In genomic region chr16:15970202-15970601, GRCh38 we compare ENCODE assay signal across 12 cellular contexts. TPM values are rescaled to one million over a fixed set of nuclear protein-coding genes. Genes with fewer than 3 reads are reported as not detected.
DNase-seq lines count a peak whose midpoint lies in the region; ATAC-seq and TF ChIP-seq lines count a peak whose summit lies in the region.
"Had no signal": no experiment of that assay in that cellular context is flagged by ENCODE, and none has a peak within 500 bp of the region (broad histone marks: within the 10 kb centered on the region; RNA-seq: fewer than 3 reads in every experiment).

No MANE protein-coding gene starts in this region.

- peak overlapping the region; percentile 95; the same call in 1 of the 2 replicates for H3K27ac ChIP-seq in GM23338 (ENCODE audit: low read depth)

- H3K27ac Mint-ChIP-seq in GM23338, result peak overlapping the region; percentile 99
- no peak overlapping the region for H3K27ac Mint-ChIP-seq in natural killer cell
- H3K27ac Mint-ChIP-seq: activated CD4-positive, alpha-beta memory T cell treated with anti-CD3 and anti-CD28 coated beads for 36 hours had no signal

- H3K27me3 ChIP-seq in GM23338 (ENCODE audit: insufficient read depth), result no peaks in the 10 kb centered on the region

- H3K4me3 ChIP-seq in GM23338, result no peak overlapping the region

- H3K36me3 ChIP-seq in GM23338 (ENCODE audit: insufficient read depth), result no peaks in the 10 kb centered on the region

- no peak overlapping the region for H2AFZ ChIP-seq in GM23338

- H3K27me3 Mint-ChIP-seq in GM23338 (ENCODE audit: insufficient read depth, low read depth, poor library complexity) (peaks cover 11% of the 10 kb centered on the region), natural killer cell (ENCODE audit: low read depth in 2 of 2) (no peaks in the 10 kb centered on the region)
- H3K27me3 Mint-ChIP-seq: activated CD4-positive, alpha-beta memory T cell treated with anti-CD3 and anti-CD28 coated beads for 36 hours; stimulated activated naive CD8-positive, alpha-beta T cell treated with anti-CD3 and anti-CD28 coated beads, Interleukin-15, Interleukin-2, amounts not matched to agents 100 ng/mL and 50 ng/mL, for 24 hours had no signal

- peaks cover 42% of the 10 kb centered on the region for H3K4me1 ChIP-seq in GM23338 (ENCODE audit: insufficient read depth)

- H4K20me1 ChIP-seq in GM23338 (replicated peaks; ENCODE audit: insufficient read depth), result peaks cover 16% of the 10 kb centered on the region

- peaks cover 28% of the 10 kb centered on the region for H3K9me3 Mint-ChIP-seq in GM23338
- peaks cover 0 to 7% of the 10 kb centered on the region in 2 donors for H3K9me3 Mint-ChIP-seq in natural killer cell

- H3K4me2 ChIP-seq in GM23338, result no peak overlapping the region

- peak overlapping the region; percentile 64 for H3K4me3 Mint-ChIP-seq in GM23338
- H3K4me3 Mint-ChIP-seq in natural killer cell, result no peak overlapping the region
- H3K4me3 Mint-ChIP-seq: activated CD4-positive, alpha-beta memory T cell treated with anti-CD3 and anti-CD28 coated beads for 36 hours; stimulated activated naive CD8-positive, alpha-beta T cell treated with anti-CD3 and anti-CD28 coated beads, Interleukin-15, Interleukin-2, amounts not matched to agents 100 ng/mL and 50 ng/mL, for 24 hours had no signal

- ATAC-seq in GM23338 (peak; percentile 79), natural killer cell (peak in 2 of 3 donors; percentile 47 to 72), HG02884 (IDR thresholded peaks at IDR 0.05; ENCODE audit: unreplicated experiment) (no peak), GM21825 (IDR thresholded peaks at IDR 0.05; ENCODE audit: unreplicated experiment) (no peak), HG03457 (IDR thresholded peaks at IDR 0.05; ENCODE audit: unreplicated experiment) (no peak)

- intact Hi-C loops in natural killer cell (cut with micrococcal nuclease), result no loop called here

- no peak for TF ChIP-seq CTCF in GM23338 (conservative IDR thresholded peaks at IDR 0.05; ENCODE audit: low read depth in 2 of 2)
- no peak for TF ChIP-seq CTCF in natural killer cell (IDR thresholded peaks at IDR 0.05)

- peaks cover 44% of the 10 kb centered on the region for H3K36me3 Mint-ChIP-seq in GM23338 (ENCODE audit: low read depth)
- peaks cover 6% of the 10 kb centered on the region for H3K36me3 Mint-ChIP-seq in natural killer cell

- peaks cover 78% of the 10 kb centered on the region for H3K79me2 ChIP-seq in GM23338 (replicated peaks; ENCODE audit: insufficient read depth)

- DNase-seq in GM23338 (ENCODE audit: low spot score) (peak; percentile 98), M059J (ENCODE audit: low read depth) (peak; percentile 55), dermis blood vessel endothelial cell (peak; percentile 29), natural killer cell (no peak)
- DNase-seq: activated CD4-positive, alpha-beta memory T cell treated with anti-CD3 and anti-CD28 coated beads for 36 hours; Calu3; NCI-H69; stimulated activated CD4-positive, alpha-beta T cell treated with anti-CD3 and anti-CD28 coated beads, Interleukin-4, amount 100 ng/mL, for 1 hour had no signal

- no peaks in the 10 kb centered on the region; the same call in 1 of the 2 replicates for H3F3A ChIP-seq in GM23338 (replicated peaks; ENCODE audit: low read depth)

- no peaks in the 10 kb centered on the region for H3K9me2 ChIP-seq in GM23338 (ENCODE audit: insufficient read depth)

- H3K4me1 Mint-ChIP-seq in GM23338 (peaks cover 49% of the 10 kb centered on the region), natural killer cell (peaks cover 0 to 10% of the 10 kb centered on the region in 2 donors)

TF ChIP-seq in GM23338, 12 proteins besides CTCF, POLR2A, EP300 and RAD21:
- TF ChIP-seq NANOG (IDR thresholded peaks at IDR 0.05; ENCODE audit: borderline replicate concordance) (no peak), CREB1 (CRISPR knock-in tag; IDR thresholded peaks at IDR 0.05; ENCODE audit: low read depth) (peak; percentile 69), POLR2AphosphoS5 (IDR thresholded peaks at IDR 0.05; ENCODE audit: low read depth) (0 out of 2 replicates have a peak, but pooled peaks have one; percentile 18), ETS1 (IDR thresholded peaks at IDR 0.05) (peak; percentile 80)
- TF ChIP-seq, protein P1, sequence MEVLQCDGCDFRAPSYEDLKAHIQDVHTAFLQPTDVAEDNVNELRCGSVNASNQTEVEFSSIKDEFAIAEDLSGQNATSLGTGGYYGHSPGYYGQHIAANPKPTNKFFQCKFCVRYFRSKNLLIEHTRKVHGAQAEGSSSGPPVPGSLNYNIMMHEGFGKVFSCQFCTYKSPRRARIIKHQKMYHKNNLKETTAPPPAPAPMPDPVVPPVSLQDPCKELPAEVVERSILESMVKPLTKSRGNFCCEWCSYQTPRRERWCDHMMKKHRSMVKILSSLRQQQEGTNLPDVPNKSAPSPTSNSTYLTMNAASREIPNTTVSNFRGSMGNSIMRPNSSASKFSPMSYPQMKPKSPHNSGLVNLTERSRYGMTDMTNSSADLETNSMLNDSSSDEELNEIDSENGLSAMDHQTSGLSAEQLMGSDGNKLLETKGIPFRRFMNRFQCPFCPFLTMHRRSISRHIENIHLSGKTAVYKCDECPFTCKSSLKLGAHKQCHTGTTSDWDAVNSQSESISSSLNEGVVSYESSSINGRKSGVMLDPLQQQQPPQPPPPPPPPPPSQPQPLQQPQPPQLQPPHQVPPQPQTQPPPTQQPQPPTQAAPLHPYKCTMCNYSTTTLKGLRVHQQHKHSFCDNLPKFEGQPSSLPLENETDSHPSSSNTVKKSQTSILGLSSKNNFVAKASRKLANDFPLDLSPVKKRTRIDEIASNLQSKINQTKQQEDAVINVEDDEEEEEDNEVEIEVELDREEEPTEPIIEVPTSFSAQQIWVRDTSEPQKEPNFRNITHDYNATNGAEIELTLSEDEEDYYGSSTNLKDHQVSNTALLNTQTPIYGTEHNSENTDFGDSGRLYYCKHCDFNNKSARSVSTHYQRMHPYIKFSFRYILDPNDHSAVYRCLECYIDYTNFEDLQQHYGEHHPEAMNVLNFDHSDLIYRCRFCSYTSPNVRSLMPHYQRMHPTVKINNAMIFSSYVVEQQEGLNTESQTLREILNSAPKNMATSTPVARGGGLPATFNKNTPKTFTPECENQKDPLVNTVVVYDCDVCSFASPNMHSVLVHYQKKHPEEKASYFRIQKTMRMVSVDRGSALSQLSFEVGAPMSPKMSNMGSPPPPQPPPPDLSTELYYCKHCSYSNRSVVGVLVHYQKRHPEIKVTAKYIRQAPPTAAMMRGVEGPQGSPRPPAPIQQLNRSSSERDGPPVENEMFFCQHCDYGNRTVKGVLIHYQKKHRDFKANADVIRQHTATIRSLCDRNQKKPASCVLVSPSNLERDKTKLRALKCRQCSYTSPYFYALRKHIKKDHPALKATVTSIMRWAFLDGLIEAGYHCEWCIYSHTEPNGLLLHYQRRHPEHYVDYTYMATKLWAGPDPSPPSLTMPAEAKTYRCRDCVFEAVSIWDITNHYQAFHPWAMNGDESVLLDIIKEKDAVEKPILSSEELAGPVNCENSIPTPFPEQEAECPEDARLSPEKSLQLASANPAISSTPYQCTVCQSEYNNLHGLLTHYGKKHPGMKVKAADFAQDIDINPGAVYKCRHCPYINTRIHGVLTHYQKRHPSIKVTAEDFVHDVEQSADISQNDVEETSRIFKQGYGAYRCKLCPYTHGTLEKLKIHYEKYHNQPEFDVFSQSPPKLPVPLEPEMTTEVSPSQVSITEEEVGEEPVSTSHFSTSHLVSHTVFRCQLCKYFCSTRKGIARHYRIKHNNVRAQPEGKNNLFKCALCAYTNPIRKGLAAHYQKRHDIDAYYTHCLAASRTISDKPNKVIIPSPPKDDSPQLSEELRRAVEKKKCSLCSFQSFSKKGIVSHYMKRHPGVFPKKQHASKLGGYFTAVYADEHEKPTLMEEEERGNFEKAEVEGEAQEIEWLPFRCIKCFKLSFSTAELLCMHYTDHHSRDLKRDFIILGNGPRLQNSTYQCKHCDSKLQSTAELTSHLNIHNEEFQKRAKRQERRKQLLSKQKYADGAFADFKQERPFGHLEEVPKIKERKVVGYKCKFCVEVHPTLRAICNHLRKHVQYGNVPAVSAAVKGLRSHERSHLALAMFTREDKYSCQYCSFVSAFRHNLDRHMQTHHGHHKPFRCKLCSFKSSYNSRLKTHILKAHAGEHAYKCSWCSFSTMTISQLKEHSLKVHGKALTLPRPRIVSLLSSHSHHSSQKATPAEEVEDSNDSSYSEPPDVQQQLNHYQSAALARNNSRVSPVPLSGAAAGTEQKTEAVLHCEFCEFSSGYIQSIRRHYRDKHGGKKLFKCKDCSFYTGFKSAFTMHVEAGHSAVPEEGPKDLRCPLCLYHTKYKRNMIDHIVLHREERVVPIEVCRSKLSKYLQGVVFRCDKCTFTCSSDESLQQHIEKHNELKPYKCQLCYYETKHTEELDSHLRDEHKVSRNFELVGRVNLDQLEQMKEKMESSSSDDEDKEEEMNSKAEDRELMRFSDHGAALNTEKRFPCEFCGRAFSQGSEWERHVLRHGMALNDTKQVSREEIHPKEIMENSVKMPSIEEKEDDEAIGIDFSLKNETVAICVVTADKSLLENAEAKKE (CRISPR knock-in tag; IDR thresholded peaks at IDR 0.05), result no peak
TF ChIP-seq in GM23338: peak in this region for 3.

RNA-seq across cellular contexts. Expression of gene ABCC1, which starts 20.8 kb away (rescaled TPM):
- 46.6 and 48.2 TPM in 2 replicates for total RNA-seq in GM23338 (2014; rRNA removed; shearing (Covaris generic))
- 11.0 and 12.6 TPM in 2 replicates for polyA plus RNA-seq in GM23338 (2016; fragmentation: Nextera tagmentation; extraction: Ambion mirVana)
- total RNA-seq in M059J (2014; rRNA removed; shearing (Covaris generic)), result 11.3 and 21.5 TPM in 2 replicates
- total RNA-seq in dermis blood vessel endothelial cell (35.7 and 70.6 TPM in 2 replicates), natural killer cell (10 to 100 TPM; 24.5 to 53.9 (median 27.9) TPM)

Comparison
In these comparisons a context has a peak if more than half of its experiments do, and no peak if none do; other contexts are left out.
1. ATAC-seq: peak in GM23338 (single experiment) and natural killer cell (2 of 3); none in HG02884 (single experiment), GM21825 (single experiment) and HG03457 (single experiment).